ENCODE assay signal across 12 cellular contexts in genomic region chr22:29481265-29482000, GRCh38. TPM values are rescaled to one million over a fixed set of nuclear protein-coding genes. Genes with fewer than 3 reads are reported as not detected.
DNase-seq lines count a peak whose midpoint lies in the region; TF ChIP-seq lines count a peak whose summit lies in the region.
"Had no signal": no experiment of that assay in that cellular context is flagged by ENCODE, and none has a peak within 500 bp of the region (broad histone marks: within the 10 kb centered on the region; RNA-seq: fewer than 3 reads in every experiment).

No MANE protein-coding gene starts in this region.

- peak overlapping the region; percentile 39 for H3K4me3 ChIP-seq in A673 (ENCODE audit: low read depth, low read length, poor library complexity, severe bottlenecking)
- H3K4me3 ChIP-seq in HFF-Myc (replicated peaks; ENCODE audit: low read depth, low read length), result peak overlapping the region; percentile 34
- peak overlapping the region; percentile 38 for H3K4me3 ChIP-seq in brain microvascular endothelial cell (ENCODE audit: low read depth, low read length)
- peak overlapping the region; percentile 35 for H3K4me3 ChIP-seq in mesodermal cell (ENCODE audit: extremely low read depth, insufficient read depth, low read length, poor library complexity, severe bottlenecking)

- H3K27ac ChIP-seq in A673 (ENCODE audit: low read depth, low read length, poor library complexity, severe bottlenecking) (no peak overlapping the region), brain microvascular endothelial cell (no peak overlapping the region), mesodermal cell (ENCODE audit: low read depth, low read length, severe bottlenecking) (peak overlapping the region; percentile 16), RWPE1 (no peak overlapping the region)

- intact Hi-C loops in A673 (cut with micrococcal nuclease; ENCODE audit: unreplicated experiment), result no loop called here

- 5 to 13% methylated on average over 11 to 13 of the region's 15 CpGs for WGBS in mesodermal cell (ENCODE audit: insufficient coverage in 2 of 2), 2 experiments

- POLR2A ChIA-PET in A673 (lab: Charles Lee; ENCODE audit: low non-redundant PET), result no interaction called here
- POLR2A ChIA-PET in RWPE1 (lab: Yijun Ruan, JAX; ENCODE audit: low non-redundant PET), result no interaction called here

- TSS peak; percentile 57 for BruUV-seq in A673 (replicated peaks; lab: Mats Ljungman, UMichigan)

- H3K4me1 ChIP-seq in A673 (ENCODE audit: insufficient read depth, low read length, poor library complexity, severe bottlenecking) (peaks cover 9% of the 10 kb centered on the region), mesodermal cell (ENCODE audit: control insufficient read depth, insufficient read depth, low read length, poor library complexity, severe bottlenecking) (peaks cover 16% of the 10 kb centered on the region)

- no peaks in the 10 kb centered on the region for H3K9me3 ChIP-seq in A673 (ENCODE audit: low read depth, low read length, poor library complexity, severe bottlenecking)
- no peaks in the 10 kb centered on the region for H3K9me3 ChIP-seq in mesodermal cell (ENCODE audit: control insufficient read depth, low read length)

- H3K27me3 ChIP-seq in A673 (replicated peaks; ENCODE audit: insufficient read depth, low read depth, low read length, poor library complexity) (peaks cover 33% of the 10 kb centered on the region), brain microvascular endothelial cell (replicated peaks) (peaks cover 37% of the 10 kb centered on the region)

- CTCF ChIA-PET in A673 (lab: Charles Lee), result no interaction called here
- CTCF ChIA-PET in RWPE1 (lab: Yijun Ruan, JAX), result interaction anchor here (0.6 to 0.9 kb wide), 2 partner anchors 21 to 154 kb away, joined by 3 read pairs; no protein-coding TSS in a partner anchor

- TF ChIP-seq CTCF in A673 (conservative IDR thresholded peaks at IDR 0.05; ENCODE audit: low read depth, low read length) (no peak), HFF-Myc (IDR thresholded peaks at IDR 0.05; ENCODE audit: low read depth, low read length, missing control alignments) (no peak), brain microvascular endothelial cell (IDR thresholded peaks at IDR 0.05; ENCODE audit: low read depth, low read length, missing control alignments) (no peak), RWPE1 (conservative IDR thresholded peaks at IDR 0.05; ENCODE audit: low read depth) (no peak)

- H3K36me3 ChIP-seq in A673 (ENCODE audit: insufficient read depth, low read length, poor library complexity, severe bottlenecking) (no peaks in the 10 kb centered on the region), brain microvascular endothelial cell (replicated peaks) (no peaks in the 10 kb centered on the region), mesodermal cell (ENCODE audit: control insufficient read depth, insufficient read depth, low read length) (no peaks in the 10 kb centered on the region)

- DNase-seq in A673 (ENCODE audit: low spot score), result no peak
- DNase-seq in HFF-Myc (ENCODE audit: extremely low read depth, low read depth), result no peak
- no peak for DNase-seq in brain microvascular endothelial cell
- no peak for DNase-seq in NCI-H226
- DNase-seq in KG1 (lab: John Stamatoyannopoulos, UW), result no peak
- DNase-seq in midbrain (lab: John Stamatoyannopoulos, UW), result no peak
- DNase-seq in RWPE1 (ENCODE audit: low spot score), result no peak
- DNase-seq: Karpas-422 had no signal

- in situ Hi-C loops in brain microvascular endothelial cell (cut with HindIII; ENCODE audit: low pct_ligation_motif_present, low sequenced_read_pairs), result no loop called here

RNA-seq across cellular contexts. Expression of gene NEFH, which starts 1.4 kb away (rescaled TPM):
- total RNA-seq in A673 (2021), result 21.4 and 22.0 TPM in 2 replicates
- polyA plus RNA-seq in mesodermal cell (2013, experiment 1 of 2), result 7.4 TPM
- 6.6 TPM for polyA plus RNA-seq in mesodermal cell (2013, experiment 2 of 2)
- total RNA-seq: H4 had no signal

RNA-seq across cellular contexts. Expression of gene RFPL1, which starts 43.0 kb away (rescaled TPM):
- not detected in 2 replicates for total RNA-seq in A673 (2021)
- 0.33 TPM for polyA plus RNA-seq in mesodermal cell (2013, experiment 1 of 2)
- not detected for polyA plus RNA-seq in mesodermal cell (2013, experiment 2 of 2)
- total RNA-seq: Daoy, right cardiac atrium had no signal
- polyA plus RNA-seq: right cardiac atrium had no signal
